19 cellular contexts compared by ENCODE assay signal in the genomic region with DNA sequence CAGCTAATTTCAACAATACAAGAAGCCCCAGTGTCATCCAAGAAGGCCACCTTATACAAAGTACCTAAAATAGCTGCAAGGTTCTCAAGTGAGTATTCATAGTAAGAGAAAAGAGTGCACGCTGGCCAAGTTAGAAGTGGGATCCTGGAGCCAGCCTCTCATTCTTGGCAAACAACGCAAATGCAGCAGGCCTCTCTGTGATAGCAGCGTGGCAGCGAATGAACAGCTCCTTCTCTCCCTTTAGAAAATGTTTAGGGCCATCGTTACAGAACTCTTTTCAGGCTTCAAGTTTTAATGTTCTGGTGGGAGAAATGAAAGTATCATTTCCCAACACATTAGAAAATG.
DNase-seq lines count a peak whose midpoint lies in the region; ATAC-seq, FAIRE-seq and TF ChIP-seq lines count a peak whose summit lies in the region.
"Had no signal": no experiment of that assay in that cellular context is flagged by ENCODE, and none has a peak within 500 bp of the region (broad histone marks: within the 10 kb centered on the region; RNA-seq: fewer than 3 reads in every experiment).

No MANE protein-coding gene starts in this region.

- intact Hi-C loops in PC-3 (cut with micrococcal nuclease): loop anchor here (5.0 to 10.0 kb wide), 3 partner anchors 99 to 196 kb away; no protein-coding TSS in a partner anchor

- DNase-seq in A549 (ENCODE audit: low read depth in 1 of 2, low spot score in 1 of 2) (no peak), PC-3 (no peak), fibroblast of the aortic adventitia (ENCODE audit: low read depth) (peak; percentile 64), left lobe of liver (ENCODE audit: low spot score) (no peak), LoVo (ENCODE audit: low spot score) (no peak), NOMO-1 treated with dmso at 0.1 percent for 144 hours (lab: John Stamatoyannopoulos, UW; ENCODE audit: unreplicated experiment) (no peak)
- no peak for DNase-seq in stimulated activated naive B cell treated with anti-CD40 and anti-IgM and Interleukin-4, amounts not matched to agents 10 μg/mL and 1 μg/mL and 100 μg/mL, for 72 hours
- DNase-seq: COR-L47; cortex of kidney; NCI-H2171 treated with DMSO at 0.1 percent for 48 hours; posterior cingulate gyrus; SHP77 treated with DMSO at 0.1 percent for 48 hours; stimulated activated CD4-positive, alpha-beta T cell treated with anti-CD3 and anti-CD28 coated beads, Interleukin-12 subunit alpha, Interleukin-12 subunit beta, amount 100 ng/mL, for 4 hours; stimulated activated naive CD4-positive, alpha-beta T cell treated with Interleukin-2 at 50 U/mL for 16 hours; uterus had no signal

- no peak overlapping the region for H3K9ac ChIP-seq in PC-3 (ENCODE audit: low read length)

- TF ChIP-seq RAD21 in A549 (conservative IDR thresholded peaks at IDR 0.05 in 1 of 2, IDR thresholded peaks at IDR 0.05 in 1 of 2): no peak

- peaks cover 1% of the 10 kb centered on the region for H3K27me3 Mint-ChIP-seq in nephron (ENCODE audit: low read depth)
- H3K27me3 Mint-ChIP-seq in stimulated activated naive B cell treated with anti-CD40 and anti-IgM and Interleukin-4, amounts not matched to agents 10 μg/mL and 1 μg/mL and 100 μg/mL, for 72 hours: peaks cover 6 to 16% of the 10 kb centered on the region in 2 donors

- FAIRE-seq in A549 (lab: Jason Lieb, UNC): no peak

- H3K4me1 ChIP-seq in A549 (peaks cover 19% of the 10 kb centered on the region; the same call in 2 of the 3 replicates), PC-3 (ENCODE audit: insufficient read depth, low read length) (peaks cover 38% of the 10 kb centered on the region)
- H3K4me1 ChIP-seq: uterus had no signal

- no peak for TF ChIP-seq EP300 in A549 (IDR thresholded peaks at IDR 0.05)

- WGBS in A549 (ENCODE audit: missing lambda C conversion rate): 81% methylated on average over 5 of the region's 5 CpGs

- no peaks in the 10 kb centered on the region for H3K36me3 ChIP-seq in PC-3 (ENCODE audit: low read depth, low read length)
- H3K36me3 ChIP-seq: uterus had no signal

- H3K4me3 ChIP-seq in A549 (no peak overlapping the region), PC-3 (ENCODE audit: low read length) (no peak overlapping the region), fibroblast of the aortic adventitia (ENCODE audit: low read depth, low read length) (no peak overlapping the region)
- H3K4me3 ChIP-seq: uterus had no signal

- H4K20me1 ChIP-seq in PC-3 (ENCODE audit: low read length): no peaks in the 10 kb centered on the region

- no peaks in the 10 kb centered on the region for H3K27me3 ChIP-seq in PC-3 (ENCODE audit: low read length)
- H3K27me3 ChIP-seq: uterus had no signal

- H3F3A ChIP-seq in PC-3 (ENCODE audit: low read length, unreplicated experiment): no peaks in the 10 kb centered on the region

- H3K27ac ChIP-seq in A549 (peak overlapping the region in 1 of 2 experiments; percentile 45; a peak in 3 of 6 replicates), PC-3 (ENCODE audit: low read length) (peak overlapping the region; percentile 89)
- H3K27ac ChIP-seq: uterus had no signal

- no peak for TF ChIP-seq POLR2A in A549 (IDR thresholded peaks at IDR 0.05; ENCODE audit: low read length)

- POLR2A ChIA-PET in A549 (lab: Yijun Ruan, JAX): interaction anchor here (1.6 kb wide), 1 partner anchor 263 kb away, joined by 5 read pairs; a partner anchor contains a TSS
- POLR2A ChIA-PET in PC-3 (lab: Charles Lee; ENCODE audit: unreplicated experiment): no interaction called here

- peak overlapping the region; percentile 14 to 59 (median 53) for H3K27ac Mint-ChIP-seq in nephron
- no peak overlapping the region for H3K27ac Mint-ChIP-seq in stimulated activated naive B cell treated with anti-CD40 and anti-IgM and Interleukin-4, amounts not matched to agents 10 μg/mL and 1 μg/mL and 100 μg/mL, for 72 hours
- H3K27ac Mint-ChIP-seq: activated T-helper 2 cell treated with anti-CD3 and anti-CD28 coated beads, Interferon-gamma antibody, Interleukin-2, Interleukin-4, amounts not matched to agents 10 μg/mL and 5 μg/mL and 100 μg/mL, durations not matched to agents 14 hours and 24 hours and 36 hours; T-helper 2 cell treated with Interferon-gamma antibody and Interleukin-4, amounts not matched to agents 5 μg/mL and 100 μg/mL, for 36 hours had no signal

- peaks cover 4% of the 10 kb centered on the region for H3K36me3 Mint-ChIP-seq in nephron (ENCODE audit: low read depth)
- H3K36me3 Mint-ChIP-seq in stimulated activated naive B cell treated with anti-CD40 and anti-IgM and Interleukin-4, amounts not matched to agents 10 μg/mL and 1 μg/mL and 100 μg/mL, for 72 hours: no peaks in the 10 kb centered on the region

- peak overlapping the region; percentile 35; the same call in 2 of the 3 replicates for H3K4me2 ChIP-seq in A549
- peak overlapping the region; percentile 45 for H3K4me2 ChIP-seq in PC-3 (ENCODE audit: low read length)

- no peaks in the 10 kb centered on the region for H3K79me2 ChIP-seq in PC-3 (ENCODE audit: low read length)

- CTCF ChIA-PET in A549 (lab: Yijun Ruan, JAX): interaction anchor here (0.9 kb wide), 1 partner anchor 25 kb away, joined by 3 read pairs; no protein-coding TSS in a partner anchor
- CTCF ChIA-PET in PC-3 (lab: Charles Lee): no interaction called here

- ATAC-seq in A549 (no peak), PC-3 (no peak), left lobe of liver (no peak)
- no peak for ATAC-seq in stimulated activated naive B cell treated with anti-CD40 and anti-IgM and Interleukin-4, amounts not matched to agents 10 μg/mL and 1 μg/mL and 100 μg/mL, for 72 hours (replicated peaks)

- H3K9me3 ChIP-seq in A549 (no peaks in the 10 kb centered on the region), PC-3 (ENCODE audit: low read length) (no peaks in the 10 kb centered on the region)
- H3K9me3 ChIP-seq: uterus had no signal

- no peak overlapping the region for H3K4me3 Mint-ChIP-seq in nephron
- no peak overlapping the region for H3K4me3 Mint-ChIP-seq in stimulated activated naive B cell treated with anti-CD40 and anti-IgM and Interleukin-4, amounts not matched to agents 10 μg/mL and 1 μg/mL and 100 μg/mL, for 72 hours
- H3K4me3 Mint-ChIP-seq: IgD-negative memory B cell; T-helper 2 cell treated with Interferon-gamma antibody and Interleukin-4, amounts not matched to agents 5 μg/mL and 100 μg/mL, for 36 hours had no signal

- no peaks in the 10 kb centered on the region for H3K9me2 ChIP-seq in PC-3 (replicated peaks; ENCODE audit: low read length)

- H3K4me1 Mint-ChIP-seq in nephron: peaks cover 42% of the 10 kb centered on the region
- H3K4me1 Mint-ChIP-seq in stimulated activated naive B cell treated with anti-CD40 and anti-IgM and Interleukin-4, amounts not matched to agents 10 μg/mL and 1 μg/mL and 100 μg/mL, for 72 hours: no peaks in the 10 kb centered on the region

- H2AFZ ChIP-seq in PC-3 (ENCODE audit: low read length): no peak overlapping the region

- BruUV-seq in PC-3 (replicated peaks; lab: Mats Ljungman, UMichigan): no TSS peak

- TF ChIP-seq CTCF in A549 (IDR thresholded peaks at IDR 0.05): no peak
- no peak for TF ChIP-seq CTCF in PC-3 (conservative IDR thresholded peaks at IDR 0.05; ENCODE audit: low read depth, low read length)
- no peak for TF ChIP-seq CTCF in fibroblast of the aortic adventitia (IDR thresholded peaks at IDR 0.05; ENCODE audit: insufficient read depth, low read length)
- no peak for TF ChIP-seq CTCF in nephron (IDR thresholded peaks at IDR 0.05; ENCODE audit: unreplicated experiment in 3 of 3)

- peaks cover 6% of the 10 kb centered on the region for H3K9me3 Mint-ChIP-seq in nephron
- peaks cover 0 to 2% of the 10 kb centered on the region in 2 donors for H3K9me3 Mint-ChIP-seq in stimulated activated naive B cell treated with anti-CD40 and anti-IgM and Interleukin-4, amounts not matched to agents 10 μg/mL and 1 μg/mL and 100 μg/mL, for 72 hours
- H3K9me3 Mint-ChIP-seq: IgD-negative memory B cell had no signal

TF ChIP-seq in A549, 52 proteins besides CTCF, POLR2A, EP300 and RAD21:
- TF ChIP-seq TFCP2L1 (CRISPR knock-in tag; IDR thresholded peaks at IDR 0.05) (no peak), EHF (CRISPR knock-in tag; IDR thresholded peaks at IDR 0.05) (no peak), RNF2 (IDR thresholded peaks at IDR 0.05; ENCODE audit: borderline replicate concordance, low read depth) (no peak), ZSCAN20 (CRISPR knock-in tag; IDR thresholded peaks at IDR 0.05) (no peak), BHLHE40 (IDR thresholded peaks at IDR 0.05; ENCODE audit: low read depth, low read length) (no peak), HDAC2 (IDR thresholded peaks at IDR 0.05) (no peak), EHMT2 (IDR thresholded peaks at IDR 0.05; ENCODE audit: low read depth) (no peak), FOXS1 (CRISPR knock-in tag; IDR thresholded peaks at IDR 0.05) (no peak)
- TF ChIP-seq, protein P1, sequence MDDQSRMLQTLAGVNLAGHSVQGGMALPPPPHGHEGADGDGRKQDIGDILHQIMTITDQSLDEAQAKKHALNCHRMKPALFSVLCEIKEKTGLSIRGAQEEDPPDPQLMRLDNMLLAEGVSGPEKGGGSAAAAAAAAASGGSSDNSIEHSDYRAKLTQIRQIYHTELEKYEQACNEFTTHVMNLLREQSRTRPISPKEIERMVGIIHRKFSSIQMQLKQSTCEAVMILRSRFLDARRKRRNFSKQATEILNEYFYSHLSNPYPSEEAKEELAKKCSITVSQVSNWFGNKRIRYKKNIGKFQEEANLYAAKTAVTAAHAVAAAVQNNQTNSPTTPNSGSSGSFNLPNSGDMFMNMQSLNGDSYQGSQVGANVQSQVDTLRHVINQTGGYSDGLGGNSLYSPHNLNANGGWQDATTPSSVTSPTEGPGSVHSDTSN (IDR thresholded peaks at IDR 0.05): no peak
- TF ChIP-seq, protein P2, sequence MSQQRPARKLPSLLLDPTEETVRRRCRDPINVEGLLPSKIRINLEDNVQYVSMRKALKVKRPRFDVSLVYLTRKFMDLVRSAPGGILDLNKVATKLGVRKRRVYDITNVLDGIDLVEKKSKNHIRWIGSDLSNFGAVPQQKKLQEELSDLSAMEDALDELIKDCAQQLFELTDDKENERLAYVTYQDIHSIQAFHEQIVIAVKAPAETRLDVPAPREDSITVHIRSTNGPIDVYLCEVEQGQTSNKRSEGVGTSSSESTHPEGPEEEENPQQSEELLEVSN (IDR thresholded peaks at IDR 0.05; ENCODE audit: borderline replicate concordance, low read depth): no peak
